Comparison of ENCODE assay signal across 14 cellular contexts in the genomic region with DNA sequence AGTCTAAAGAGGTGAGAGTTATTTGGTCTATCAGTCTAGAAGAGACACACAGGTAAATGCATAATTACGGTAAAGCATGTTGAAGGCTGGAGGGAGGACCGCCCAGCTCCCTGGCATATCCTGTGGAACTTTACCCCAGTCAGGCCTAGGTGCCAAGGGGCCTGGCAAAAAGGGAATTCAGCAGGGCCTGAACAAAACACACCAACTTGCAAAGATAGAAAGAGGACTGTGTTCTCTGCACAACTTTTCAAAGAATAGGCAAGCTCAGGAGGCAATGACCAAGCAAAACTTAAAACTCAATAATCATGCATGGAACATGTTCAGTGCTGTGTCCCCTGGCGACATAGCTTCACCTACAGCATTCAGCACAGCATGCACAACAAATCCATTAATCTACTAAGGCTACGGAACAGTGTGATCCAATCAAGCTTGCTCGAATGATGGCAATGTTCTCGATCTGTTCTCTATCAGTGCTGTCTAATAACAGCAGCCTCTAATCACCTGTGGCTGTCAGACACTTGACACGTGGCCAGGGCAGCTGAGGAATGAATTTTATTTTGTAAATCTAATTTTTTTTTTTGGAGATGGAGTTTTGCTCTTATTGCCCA. TPM values are rescaled to one million over a fixed set of nuclear protein-coding genes. Genes with fewer than 3 reads are reported as not detected.
A peak's percentile ranks its signal among the peaks of the same experiment; 100 is the strongest.
DNase-seq lines count a peak whose midpoint lies in the region; ATAC-seq, FAIRE-seq and TF ChIP-seq lines count a peak whose summit lies in the region.
"Had no signal": no experiment of that assay in that cellular context is flagged by ENCODE, and none has a peak within 500 bp of the region (broad histone marks: within the 10 kb centered on the region; RNA-seq: fewer than 3 reads in every experiment).

No MANE protein-coding gene starts in this region.

- H4K12ac ChIP-seq in trophoblast cell (ENCODE audit: low read depth, low read length): no peak overlapping the region

- H3K9me3 ChIP-seq in A549 (no peaks in the 10 kb centered on the region), T-helper 17 cell (ENCODE audit: control insufficient read depth, low read length, poor library complexity, severe bottlenecking) (no peaks in the 10 kb centered on the region), trophoblast cell (ENCODE audit: insufficient read depth, low read depth, low read length) (no peaks in the 10 kb centered on the region)

- intact Hi-C loops in left ventricle myocardium superior (cut with micrococcal nuclease): no loop called here

- H3K23ac ChIP-seq in trophoblast cell (ENCODE audit: low read length): no peak overlapping the region

- H4K91ac ChIP-seq in trophoblast cell (ENCODE audit: low read depth, low read length): peak overlapping the region; percentile 51

- H2BK5ac ChIP-seq in trophoblast cell (ENCODE audit: low read depth, low read length, poor library complexity): no peak overlapping the region

- no peak for TF ChIP-seq POLR2A in A549 (IDR thresholded peaks at IDR 0.05; ENCODE audit: low read length)

- CTCF ChIA-PET in A549 (lab: Yijun Ruan, JAX): interaction anchor here (0.7 to 15.0 kb wide), 8 partner anchors 8 to 292 kb away, joined by 3 to 131 read pairs (median 3); no protein-coding TSS in a partner anchor

- no peak overlapping the region for H3K9ac ChIP-seq in trophoblast cell (ENCODE audit: low read length)

- no peak overlapping the region for H3K4me3 Mint-ChIP-seq in T-helper 17 cell
- H3K4me3 Mint-ChIP-seq: effector memory CD8-positive, alpha-beta T cell; nephron progenitor cell; stimulated activated naive B cell treated with anti-CD40 and anti-IgM and Interleukin-4, amounts not matched to agents 10 μg/mL and 1 μg/mL and 100 μg/mL, for 72 hours had no signal

- H3K27ac Mint-ChIP-seq in T-helper 17 cell: peak overlapping the region; percentile 90
- H3K27ac Mint-ChIP-seq: stimulated activated naive B cell treated with anti-CD40 and anti-IgM and Interleukin-4, amounts not matched to agents 10 μg/mL and 1 μg/mL and 100 μg/mL, for 72 hours had no signal

- POLR2A ChIA-PET in A549 (lab: Yijun Ruan, JAX): interaction anchor here (1.0 to 1.5 kb wide), 3 partner anchors 28 to 54 kb away, joined by 3 to 7 read pairs (median 3); partner anchors contain the start of gene ZMYND8

- H3K14ac ChIP-seq in trophoblast cell (ENCODE audit: low read length): no peak overlapping the region

- ATAC-seq in A549: no peak
- ATAC-seq in T-helper 17 cell: no peak
- peak; percentile 67 for ATAC-seq in left ventricle myocardium superior
- no peak for ATAC-seq in GM19328 (IDR thresholded peaks at IDR 0.05; ENCODE audit: unreplicated experiment)
- ATAC-seq: effector memory CD8-positive, alpha-beta T cell; stimulated activated naive B cell treated with anti-CD40 and anti-IgM and Interleukin-4, amounts not matched to agents 10 μg/mL and 1 μg/mL and 100 μg/mL, for 72 hours had no signal

- peaks cover 26% of the 10 kb centered on the region for H3K79me1 ChIP-seq in trophoblast cell (ENCODE audit: low read length)

- no peak overlapping the region for H4K8ac ChIP-seq in trophoblast cell (ENCODE audit: low read depth, low read length)

- WGBS in A549 (ENCODE audit: missing lambda C conversion rate): 89% methylated on average over 7 of the region's 7 CpGs
- WGBS in trophoblast cell (ENCODE audit: extremely low coverage, insufficient coverage, insufficient read length): no CpG with 5 or more reads among the region's 7 CpGs

- no peak for DNase-seq in A549 (ENCODE audit: low read depth in 1 of 2, low spot score in 1 of 2)
- no peak for DNase-seq in T-helper 17 cell
- DNase-seq in left ventricle myocardium superior: peak; percentile 48
- DNase-seq in trophoblast cell: no peak
- no peak for DNase-seq in T1000 (lab: John Stamatoyannopoulos, UW)
- no peak for DNase-seq in NCI-H345 treated with DMSO at 0.1 percent for 48 hours (lab: John Stamatoyannopoulos, UW; ENCODE audit: unreplicated experiment)
- DNase-seq in frontal cortex (ENCODE audit: low spot score in 2 of 2): no peak
- DNase-seq: AML-193; effector memory CD8-positive, alpha-beta T cell; NCI-H1105 treated with DMSO at 0.1 percent for 48 hours; nephron progenitor cell; NK-92 treated with Interleukin-12 subunit alpha and Interleukin-12 subunit beta, amount 100 ng/mL, for 24 hours; stimulated activated naive B cell treated with anti-CD40 and anti-IgM and Interleukin-4, amounts not matched to agents 10 μg/mL and 1 μg/mL and 100 μg/mL, for 72 hours had no signal

- H3K27me3 Mint-ChIP-seq in T-helper 17 cell: no peaks in the 10 kb centered on the region
- H3K27me3 Mint-ChIP-seq: effector memory CD8-positive, alpha-beta T cell; stimulated activated naive B cell treated with anti-CD40 and anti-IgM and Interleukin-4, amounts not matched to agents 10 μg/mL and 1 μg/mL and 100 μg/mL, for 72 hours had no signal

- TF ChIP-seq CTCF in A549 (IDR thresholded peaks at IDR 0.05): no peak

- H3K27ac ChIP-seq in A549 (peak overlapping the region; percentile 94 to 97), trophoblast cell (ENCODE audit: low read depth, low read length) (peak overlapping the region; percentile 23)

- H3K4me1 ChIP-seq in A549: peaks cover 91% of the 10 kb centered on the region
- peaks cover 29 to 33% of the 10 kb centered on the region in 2 experiments for H3K4me1 ChIP-seq in trophoblast cell (ENCODE audit: control insufficient read depth in 1 of 2, insufficient read depth in 2 of 2, low read length in 2 of 2)

- FAIRE-seq in A549 (lab: Jason Lieb, UNC) (no peak), frontal cortex (lab: Jason Lieb, UNC) (no peak)

- peak overlapping the region; percentile 61 for H2BK12ac ChIP-seq in trophoblast cell (ENCODE audit: low read length)

- H2BK120ac ChIP-seq in trophoblast cell (ENCODE audit: insufficient read depth, low read length, poor library complexity): no peak overlapping the region

- H3K4me1 Mint-ChIP-seq in T-helper 17 cell: peaks cover 39% of the 10 kb centered on the region

- no peak for TF ChIP-seq RAD21 in A549 (conservative IDR thresholded peaks at IDR 0.05 in 1 of 2, IDR thresholded peaks at IDR 0.05 in 1 of 2)

- peaks cover 6% of the 10 kb centered on the region for H3K36me3 Mint-ChIP-seq in T-helper 17 cell (ENCODE audit: low read depth)

- H3K27me3 ChIP-seq in trophoblast cell (ENCODE audit: insufficient read depth, low read length): no peaks in the 10 kb centered on the region

- H2AFZ ChIP-seq in trophoblast cell (ENCODE audit: insufficient read depth, low read length, poor library complexity): no peak overlapping the region

- TF ChIP-seq EP300 in A549 (IDR thresholded peaks at IDR 0.05): no peak

- H3K4me3 ChIP-seq in A549 (no peak overlapping the region), trophoblast cell (ENCODE audit: low read depth, low read length) (no peak overlapping the region)

- H3K4me2 ChIP-seq in A549 (no peak overlapping the region), trophoblast cell (ENCODE audit: low read length) (no peak overlapping the region)

- H3K36me3 ChIP-seq in trophoblast cell (ENCODE audit: control insufficient read depth in 1 of 2, insufficient read depth in 2 of 2, low read length in 2 of 2): no peaks in the 10 kb centered on the region

- H3K79me2 ChIP-seq in trophoblast cell (ENCODE audit: control insufficient read depth, insufficient read depth, low read length, poor library complexity): peaks cover 10% of the 10 kb centered on the region

- no peak overlapping the region for H2AK5ac ChIP-seq in trophoblast cell (ENCODE audit: low read length)

- H3K18ac ChIP-seq in trophoblast cell (ENCODE audit: low read length): peak overlapping the region; percentile 63

- H3K4ac ChIP-seq in trophoblast cell (ENCODE audit: low read depth, low read length): peak overlapping the region; percentile 33

TF ChIP-seq in A549, 52 proteins besides CTCF, POLR2A, EP300 and RAD21:
- TF ChIP-seq KDM1A (IDR thresholded peaks at IDR 0.05; ENCODE audit: low read depth) (no peak), RCOR1 (IDR thresholded peaks at IDR 0.05; ENCODE audit: low read depth, low read length) (no peak), GATA3 (IDR thresholded peaks at IDR 0.05; ENCODE audit: borderline replicate concordance) (no peak), E2F6 (IDR thresholded peaks at IDR 0.05; ENCODE audit: borderline replicate concordance, low read depth) (no peak), PBX3 (IDR thresholded peaks at IDR 0.05) (no peak), HES2 (IDR thresholded peaks at IDR 0.05) (no peak), ESRRA (IDR thresholded peaks at IDR 0.05; ENCODE audit: borderline replicate concordance, low read length) (no peak), RFX5 (IDR thresholded peaks at IDR 0.05) (no peak)

RNA-seq across cellular contexts. Expression of gene ZMYND8, which starts 27.6 kb away (rescaled TPM):
- polyA plus RNA-seq in A549 (2011; rRNA removed): 23.6 and 24.9 TPM in 2 replicates
- 10.9 TPM in 2 replicates for polyA plus RNA-seq in A549 (2012; cell fraction: cytosol; rRNA removed)
- polyA plus RNA-seq in A549 (2012; cell fraction: nucleus; rRNA removed): 19.5 and 21.4 TPM in 2 replicates
- 10.2 to 11.2 TPM (median 10.4 TPM) in 3 replicates for polyA plus RNA-seq in A549 (2017; fragmentation: RNase III; extraction: RNeasy Plus Mini Kit Qiagen cat#74134 plus additional on column Dnase treatment)
- 22.2 and 24.4 TPM in 2 replicates for polyA minus RNA-seq in A549 (2011; rRNA and poly(A)+ RNA removed)
- total RNA-seq in T-helper 17 cell: 10 to 100 TPM; 42.7 to 50.3 TPM
- total RNA-seq in left ventricle myocardium superior: 40.1 TPM
- 44.5 and 45.1 TPM in 2 replicates for polyA plus RNA-seq in trophoblast cell (2013)
- 36.7 TPM for total RNA-seq in frontal cortex
